Comparison of ENCODE assay signal across 29 cellular contexts in genomic region chr5:81675420-81675819, GRCh38.
"Had no signal": no experiment of that assay in that cellular context is flagged by ENCODE, and none has a peak within 500 bp of the region (broad histone marks: within the 10 kb centered on the region; RNA-seq: fewer than 3 reads in every experiment).

No MANE protein-coding gene starts in this region.

- H3K27ac ChIP-seq: colonic mucosa, coronary artery, dorsolateral prefrontal cortex, epithelial cell of prostate, esophagus muscularis mucosa, esophagus squamous epithelium, foreskin keratinocyte, gastrocnemius medialis, gastroesophageal sphincter, heart left ventricle, heart right ventricle had no signal

- ATAC-seq: effector memory CD8-positive, alpha-beta T cell; esophagus mucosa; foreskin keratinocyte; gastrocnemius medialis; gastroesophageal sphincter; heart left ventricle; heart right ventricle had no signal

- H3K4me3 ChIP-seq: colonic mucosa, coronary artery, dorsolateral prefrontal cortex, esophagus muscularis mucosa, esophagus squamous epithelium, gastrocnemius medialis, gastroesophageal sphincter, heart left ventricle, heart right ventricle had no signal

- H3K27me3 ChIP-seq: colonic mucosa, dorsolateral prefrontal cortex, esophagus muscularis mucosa, esophagus squamous epithelium, foreskin keratinocyte, gastrocnemius medialis, gastroesophageal sphincter, heart left ventricle, heart right ventricle had no signal

- H3K9me3 ChIP-seq: colonic mucosa, esophagus muscularis mucosa, esophagus squamous epithelium, gastrocnemius medialis, gastroesophageal sphincter had no signal

- H3K4me3 Mint-ChIP-seq: dendritic cell treated with granulocyte-macrophage colony-stimulating factor and Interleukin-4, amounts not matched to agents 40 ng/mL and 50 ng/mL, for 4 days; effector memory CD8-positive, alpha-beta T cell; endodermal cell had no signal

- DNase-seq: colonic mucosa; cortex of kidney; dermis blood vessel endothelial cell; dorsolateral prefrontal cortex; effector CD4-positive, alpha-beta T cell; effector CD8-positive, alpha-beta T cell; effector memory CD4-positive, alpha-beta T cell; effector memory CD8-positive, alpha-beta T cell; endodermal cell; erythroblast; esophagus squamous epithelium; foreskin fibroblast; foreskin keratinocyte; foreskin melanocyte; gastrocnemius medialis; glutamatergic neuron; head of caudate nucleus; heart left ventricle; heart right ventricle had no signal

- H3K36me3 ChIP-seq: colonic mucosa, esophagus muscularis mucosa, esophagus squamous epithelium, gastrocnemius medialis, gastroesophageal sphincter, heart left ventricle, heart right ventricle had no signal

- H3K4me1 ChIP-seq: colonic mucosa, foreskin keratinocyte had no signal

- FAIRE-seq: colon, endometrium, endothelial cell of umbilical vein, frontal cortex had no signal

- H3K27me3 Mint-ChIP-seq: dendritic cell treated with granulocyte-macrophage colony-stimulating factor and Interleukin-4, amounts not matched to agents 40 ng/mL and 50 ng/mL, for 4 days; effector memory CD8-positive, alpha-beta T cell had no signal

- H3K27ac Mint-ChIP-seq: dendritic cell treated with granulocyte-macrophage colony-stimulating factor and Interleukin-4, amounts not matched to agents 40 ng/mL and 50 ng/mL, for 4 days; effector memory CD8-positive, alpha-beta T cell; endodermal cell had no signal

- H3K9me3 Mint-ChIP-seq: effector memory CD8-positive, alpha-beta T cell had no signal
